25 cellular contexts compared by ENCODE assay signal in the genomic region with DNA sequence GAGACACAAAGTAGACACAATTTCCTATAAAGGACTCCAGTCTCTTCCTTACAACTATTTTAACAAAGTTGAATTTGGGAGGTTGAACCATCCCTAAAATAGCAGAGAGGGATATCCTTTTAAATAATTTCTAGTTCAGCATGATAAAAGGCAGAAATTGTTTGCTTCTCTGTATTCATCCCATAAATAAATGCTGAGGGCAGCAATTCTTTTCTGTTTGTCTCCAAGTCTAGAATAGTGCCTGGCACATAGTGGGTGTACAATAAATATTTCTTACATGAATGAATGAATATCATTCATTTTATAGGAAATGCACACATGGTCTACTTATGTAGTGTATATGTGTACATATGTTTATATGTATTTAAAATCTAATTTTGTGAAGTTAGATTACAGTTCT. TPM values are rescaled to one million over a fixed set of nuclear protein-coding genes. Genes with fewer than 3 reads are reported as not detected.
"Had no signal": no experiment of that assay in that cellular context is flagged by ENCODE, and none has a peak within 500 bp of the region (broad histone marks: within the 10 kb centered on the region; RNA-seq: fewer than 3 reads in every experiment).

No MANE protein-coding gene starts in this region.

- H3K36me3 Mint-ChIP-seq: activated naive CD8-positive, alpha-beta T cell; memory B cell; naive thymus-derived CD8-positive, alpha-beta T cell; stimulated activated effector memory CD8-positive, alpha-beta T cell treated with anti-CD3 and anti-CD28 coated beads, Interleukin-12 subunit alpha, Interleukin-12 subunit beta, amount 100 ng/mL, for 72 hours had no signal

- H3K36me3 ChIP-seq: thyroid gland, WERI-Rb-1 had no signal

- H3K4me3 Mint-ChIP-seq: activated naive CD8-positive, alpha-beta T cell; memory B cell; naive thymus-derived CD8-positive, alpha-beta T cell; neural crest cell; stimulated activated effector memory CD8-positive, alpha-beta T cell treated with anti-CD3 and anti-CD28 coated beads, Interleukin-12 subunit alpha, Interleukin-12 subunit beta, amount 100 ng/mL, for 72 hours; stimulated activated naive CD8-positive, alpha-beta T cell treated with anti-CD3 and anti-CD28 coated beads, Interleukin-15, Interleukin-2, amounts not matched to agents 100 ng/mL and 50 ng/mL, for 24 hours; T-helper 17 cell had no signal

- DNase-seq: activated CD4-positive, alpha-beta T cell treated with anti-CD3 and anti-CD28 coated beads for 48 hours; activated CD4-positive, alpha-beta T cell treated with anti-CD3 and anti-CD28 coated beads, Interleukin-2, amount 50 U/mL, for 48 hours; activated effector memory CD4-positive, alpha-beta T cell treated with Interleukin-2 at 50 U/mL for 16 hours; activated naive CD4-positive, alpha-beta T cell treated with Interleukin-2 at 50 U/mL for 16 hours; brain microvascular endothelial cell; dorsolateral prefrontal cortex; effector memory CD4-positive, alpha-beta T cell; foreskin melanocyte; left colon; midbrain; naive thymus-derived CD8-positive, alpha-beta T cell; nucleus accumbens; posterior cingulate gyrus; right cardiac atrium; stimulated activated CD4-positive, alpha-beta T cell treated with anti-CD3 and anti-CD28 coated beads, Interleukin-4, amount 100 ng/mL, for 24 hours; T-helper 17 cell; T1000; thyroid gland; WERI-Rb-1 had no signal

- H3K27me3 ChIP-seq: brain microvascular endothelial cell, thyroid gland had no signal

- H3K27ac ChIP-seq: brain microvascular endothelial cell, dorsolateral prefrontal cortex, thyroid gland, WERI-Rb-1 had no signal

- H3K9me3 Mint-ChIP-seq: neural crest cell had no signal

- ATAC-seq: activated CD4-positive, CD25-positive, alpha-beta regulatory T cell treated with anti-CD3 and anti-CD28 coated beads, Interleukin-2, amount 50 U/mL, for 24 hours; left colon; naive thymus-derived CD8-positive, alpha-beta T cell; stimulated activated effector memory CD8-positive, alpha-beta T cell treated with anti-CD3 and anti-CD28 coated beads, Interleukin-12 subunit alpha, Interleukin-12 subunit beta, amount 100 ng/mL, for 72 hours; T-helper 17 cell had no signal

- H3K4me1 Mint-ChIP-seq: memory B cell, T-helper 17 cell had no signal

- H3K9me3 ChIP-seq: thyroid gland had no signal

- H3K27ac Mint-ChIP-seq: activated naive CD8-positive, alpha-beta T cell; memory B cell; naive thymus-derived CD8-positive, alpha-beta T cell; stimulated activated effector memory CD8-positive, alpha-beta T cell treated with anti-CD3 and anti-CD28 coated beads, Interleukin-12 subunit alpha, Interleukin-12 subunit beta, amount 100 ng/mL, for 72 hours; stimulated activated naive CD8-positive, alpha-beta T cell treated with anti-CD3 and anti-CD28 coated beads, Interleukin-15, Interleukin-2, amounts not matched to agents 100 ng/mL and 50 ng/mL, for 24 hours; T-helper 17 cell had no signal

- H3K4me3 ChIP-seq: dorsolateral prefrontal cortex, thyroid gland had no signal

RNA-seq across cellular contexts. Expression of a gene that starts 12.3 kb away (rescaled TPM):
- total RNA-seq: naive thymus-derived CD8-positive, alpha-beta T cell had no signal
- polyA plus RNA-seq: naive thymus-derived CD8-positive, alpha-beta T cell had no signal

RNA-seq across cellular contexts. Expression of a gene that starts 12.5 kb away (rescaled TPM):
- total RNA-seq: naive thymus-derived CD8-positive, alpha-beta T cell had no signal
- polyA plus RNA-seq: naive thymus-derived CD8-positive, alpha-beta T cell had no signal
